ENCODE assay signal across 27 cellular contexts in genomic region chr3:62621171-62621570, GRCh38.
"Had no signal": no experiment of that assay in that cellular context is flagged by ENCODE, and none has a peak within 500 bp of the region (broad histone marks: within the 10 kb centered on the region; RNA-seq: fewer than 3 reads in every experiment).

No MANE protein-coding gene starts in this region.

- H3K36me3 ChIP-seq: adrenal gland, gastrocnemius medialis, heart right ventricle had no signal

- DNase-seq: activated CD4-positive, alpha-beta memory T cell treated with anti-CD3 and anti-CD28 coated beads for 36 hours; activated CD4-positive, alpha-beta T cell treated with anti-CD3 and anti-CD28 coated beads for 36 hours; activated CD4-positive, alpha-beta T cell treated with anti-CD3 and anti-CD28 coated beads, Interleukin-2, amount 10 ng/mL, durations not matched to agents 24 days and 14 days; activated CD4-positive, CD25-positive, alpha-beta regulatory T cell; activated CD4-positive, CD25-positive, alpha-beta regulatory T cell treated with anti-CD3 and anti-CD28 coated beads, Interleukin-2, amount 50 U/mL, for 72 hours; activated CD8-positive, alpha-beta memory T cell treated with anti-CD3 and anti-CD28 coated beads, Interleukin-2, amount 10 ng/mL, durations not matched to agents 7 days and 5 days; activated CD8-positive, alpha-beta memory T cell treated with anti-CD3 and anti-CD28 coated beads, Interleukin-2, amount 50 U/mL, for 4 hours; activated CD8-positive, alpha-beta T cell treated with anti-CD3 and anti-CD28 coated beads, Interleukin-2, amount 10 ng/mL, durations not matched to agents 7 days and 5 days; activated effector memory CD4-positive, alpha-beta T cell treated with anti-CD3 and anti-CD28 coated beads, Interleukin-2, amount 50 U/mL, for 16 hours; activated naive CD4-positive, alpha-beta T cell treated with anti-CD3 and anti-CD28 coated beads for 36 hours; activated naive CD8-positive, alpha-beta T cell treated with anti-CD3 and anti-CD28 coated beads for 36 hours; activated naive CD8-positive, alpha-beta T cell treated with anti-CD3 and anti-CD28 coated beads, Interleukin-2, amount 50 U/mL, for 24 hours; activated T-cell treated with anti-CD3 and anti-CD28 coated beads, Interleukin-2, amount 50 U/mL, for 1 hour; activated T-cell treated with anti-CD3 and anti-CD28 coated beads, Interleukin-2, amount 50 U/mL, for 48 hours; adrenal gland; amygdala; aorta; dorsolateral prefrontal cortex; effector memory CD4-positive, alpha-beta T cell; endodermal cell; foreskin keratinocyte; gastrocnemius medialis; heart right ventricle; T-helper 1 cell; T-helper 17 cell; T1000 had no signal

- H3K27me3 ChIP-seq: dorsolateral prefrontal cortex, foreskin keratinocyte had no signal

- H3K4me3 ChIP-seq: adrenal gland, coronary artery, dorsolateral prefrontal cortex, gastrocnemius medialis, heart right ventricle had no signal

- H3K9me3 ChIP-seq: adrenal gland, gastrocnemius medialis, heart right ventricle had no signal

- H3K4me1 ChIP-seq: adrenal gland, foreskin keratinocyte, gastrocnemius medialis, heart right ventricle had no signal

- H3K27ac ChIP-seq: adrenal gland, coronary artery, foreskin keratinocyte, gastrocnemius medialis, heart right ventricle had no signal
